ENCODE assay signal across 10 cellular contexts in genomic region chr1:110673805-110674336, GRCh38. TPM values are rescaled to one million over a fixed set of nuclear protein-coding genes. Genes with fewer than 3 reads are reported as not detected.
DNase-seq lines count a peak whose midpoint lies in the region; ATAC-seq, FAIRE-seq and TF ChIP-seq lines count a peak whose summit lies in the region.
"Had no signal": no experiment of that assay in that cellular context is flagged by ENCODE, and none has a peak within 500 bp of the region (broad histone marks: within the 10 kb centered on the region; RNA-seq: fewer than 3 reads in every experiment).

No MANE protein-coding gene starts in this region.

- H4K5ac ChIP-seq in H9 (ENCODE audit: insufficient read length, low read depth, low read length): no peak overlapping the region

- no peak overlapping the region for H2BK5ac ChIP-seq in H9 (ENCODE audit: insufficient read length, low read length)

- WGBS in H9 (ENCODE audit: extremely low coverage, insufficient read length, low lambda C conversion rate): no CpG with 5 or more reads among the region's 51 CpGs
- WGBS in small intestine, 3 donors: 26 to 49% (median 45%) methylated on average over 50 to 51 of the region's 51 CpGs

- H3K36me3 ChIP-seq in small intestine (ENCODE audit: control insufficient read depth in 2 of 2, insufficient read depth in 2 of 2, low read length in 2 of 2): no peaks in the 10 kb centered on the region

- peaks cover 9 to 13% of the 10 kb centered on the region in 2 experiments for H3K4me1 Mint-ChIP-seq in H9
- H3K4me1 Mint-ChIP-seq in activated CD8-positive, alpha-beta T cell treated with anti-CD3 and anti-CD28 coated beads, Interleukin-2, amount 10 ng/mL, durations not matched to agents 7 days and 5 days (ENCODE audit: low read depth): peaks cover 35% of the 10 kb centered on the region

- POLR2A ChIA-PET in activated CD8-positive, alpha-beta T cell treated with anti-CD3 and anti-CD28 coated beads, Interleukin-2, amount 10 ng/mL, durations not matched to agents 7 days and 5 days (lab: Charles Lee): interaction anchor here (1.0 to 7.0 kb wide), 14 partner anchors 13 to 335 kb away, joined by 3 to 118 read pairs (median 10); partner anchors contain the start of genes CD53 and RBM15
- POLR2A ChIA-PET in GM10248 (lab: Yijun Ruan, JAX): no interaction called here

- H2BK20ac ChIP-seq in H9 (ENCODE audit: low read depth, low read length, poor library complexity, severe bottlenecking): no peak overlapping the region

- CTCF ChIA-PET in activated CD8-positive, alpha-beta T cell treated with anti-CD3 and anti-CD28 coated beads, Interleukin-2, amount 10 ng/mL, durations not matched to agents 7 days and 5 days (lab: Charles Lee): interaction anchor here (1.1 to 8.4 kb wide), 15 partner anchors 26 to 201 kb away, joined by 3 to 60 read pairs (median 8); no protein-coding TSS in a partner anchor
- CTCF ChIA-PET in GM10248 (lab: Yijun Ruan, JAX): interaction anchor here (1.2 kb wide), 1 partner anchor 114 kb away, joined by 3 read pairs; no protein-coding TSS in a partner anchor

- H3K27me3 ChIP-seq in H9 (ENCODE audit: insufficient read depth, low read length) (peaks cover 30% of the 10 kb centered on the region), small intestine (ENCODE audit: control insufficient read depth in 2 of 2, insufficient read depth in 2 of 2, low read length in 2 of 2) (peaks cover 3 to 28% of the 10 kb centered on the region in 2 donors)

- peaks cover 7 to 9% of the 10 kb centered on the region in 2 experiments for H3K9me3 Mint-ChIP-seq in H9
- no peaks in the 10 kb centered on the region for H3K9me3 Mint-ChIP-seq in activated CD8-positive, alpha-beta T cell treated with anti-CD3 and anti-CD28 coated beads, Interleukin-2, amount 10 ng/mL, durations not matched to agents 7 days and 5 days (ENCODE audit: insufficient read depth)

- no peak overlapping the region for H2AFZ ChIP-seq in H9 (ENCODE audit: low read length)

- peak overlapping the region; percentile 49 for H3K4me2 ChIP-seq in H9 (ENCODE audit: insufficient read depth, insufficient read length, low read length)

- H2BK12ac ChIP-seq in H9 (ENCODE audit: insufficient read length, low read depth, low read length): no peak overlapping the region

- peak overlapping the region; percentile 42 to 61 for H3K4me3 ChIP-seq in small intestine (ENCODE audit: low read depth in 1 of 2, low read length in 2 of 2)

- H3K27ac Mint-ChIP-seq in H9: no peak overlapping the region
- peak overlapping the region; percentile 91 for H3K27ac Mint-ChIP-seq in activated CD8-positive, alpha-beta T cell treated with anti-CD3 and anti-CD28 coated beads, Interleukin-2, amount 10 ng/mL, durations not matched to agents 7 days and 5 days

- H3K9me3 ChIP-seq in H9 (ENCODE audit: control insufficient read depth, low read depth, low read length) (no peaks in the 10 kb centered on the region), small intestine (ENCODE audit: control insufficient read depth, low read depth) (no peaks in the 10 kb centered on the region)

- peaks cover 4 to 6% (median 6%) of the 10 kb centered on the region in 3 experiments; a peak in 5 of 7 replicates for H3K36me3 Mint-ChIP-seq in H9 (ENCODE audit: insufficient read depth in 1 of 3, low read depth in 3 of 3)
- H3K36me3 Mint-ChIP-seq in activated CD8-positive, alpha-beta T cell treated with anti-CD3 and anti-CD28 coated beads, Interleukin-2, amount 10 ng/mL, durations not matched to agents 7 days and 5 days (ENCODE audit: low read depth): peaks cover 47% of the 10 kb centered on the region

- H3K23ac ChIP-seq in H9 (ENCODE audit: insufficient read length, low read depth, low read length): no peak overlapping the region

- H2BK15ac ChIP-seq in H9 (ENCODE audit: low read depth, low read length): no peak overlapping the region

- H3K27ac ChIP-seq in H9 (ENCODE audit: insufficient read length, low read depth, low read length): no peak overlapping the region
- peak overlapping the region; percentile 27 to 70 for H3K27ac ChIP-seq in small intestine (ENCODE audit: low read depth in 1 of 2, low read length in 1 of 2)

- no peak for FAIRE-seq in small intestine (lab: Jason Lieb, UNC)

- DNase-seq in H9 (no peak), germinal center (ENCODE audit: low spot score) (peak; percentile 6), small intestine (no peak), SKM-1 treated with dmso at 0.1 percent for 144 hours (lab: John Stamatoyannopoulos, UW; ENCODE audit: unreplicated experiment) (no peak), NCI-H1092 (lab: John Stamatoyannopoulos, UW) (no peak), GM10248 (ENCODE audit: extremely low spot score) (no peak)
- DNase-seq in activated CD8-positive, alpha-beta T cell treated with anti-CD3 and anti-CD28 coated beads, Interleukin-2, amount 10 ng/mL, durations not matched to agents 7 days and 5 days: peak; percentile 43

- peak; percentile 3 for ATAC-seq in activated CD8-positive, alpha-beta T cell treated with anti-CD3 and anti-CD28 coated beads, Interleukin-2, amount 10 ng/mL, durations not matched to agents 7 days and 5 days
- ATAC-seq in HG02885 (IDR thresholded peaks at IDR 0.05; ENCODE audit: poor library complexity, unreplicated experiment): no peak

- H2AK5ac ChIP-seq in H9 (ENCODE audit: insufficient read length, low read length): no peak overlapping the region

- no peak overlapping the region for H4K8ac ChIP-seq in H9 (replicated peaks; ENCODE audit: insufficient read length, low read depth, low read length)

- no peaks in the 10 kb centered on the region for H4K20me1 ChIP-seq in H9 (ENCODE audit: control insufficient read depth, insufficient read depth, insufficient read length)

- TF ChIP-seq CTCF in H9 (conservative IDR thresholded peaks at IDR 0.05) (no peak), GM10248 (IDR thresholded peaks at IDR 0.05; ENCODE audit: control extremely low read depth, extremely low read depth, low read depth, missing control alignments) (no peak)

- peaks cover 14% of the 10 kb centered on the region for H3K23me2 ChIP-seq in H9 (ENCODE audit: insufficient read length, low read depth, low read length, poor library complexity, severe bottlenecking)

- H3K27me3 Mint-ChIP-seq in H9 (ENCODE audit: low read depth): peaks cover 80% of the 10 kb centered on the region
- H3K27me3 Mint-ChIP-seq in activated CD8-positive, alpha-beta T cell treated with anti-CD3 and anti-CD28 coated beads, Interleukin-2, amount 10 ng/mL, durations not matched to agents 7 days and 5 days (ENCODE audit: low read depth): no peaks in the 10 kb centered on the region

- no peaks in the 10 kb centered on the region for H3K79me1 ChIP-seq in H9 (ENCODE audit: insufficient read depth, low read depth, low read length, poor library complexity, severe bottlenecking)

- no peak overlapping the region for H4K91ac ChIP-seq in H9 (ENCODE audit: insufficient read length, low read depth, low read length)

- H3K18ac ChIP-seq in H9 (ENCODE audit: insufficient read length, low read depth, low read length): peak overlapping the region; percentile 27

- no peak overlapping the region for H3K56ac ChIP-seq in H9 (ENCODE audit: insufficient read length, low read depth, low read length)

- H3K4me1 ChIP-seq in H9 (ENCODE audit: insufficient read depth, low read length): peaks cover 4% of the 10 kb centered on the region
- no peaks in the 10 kb centered on the region for H3K4me1 ChIP-seq in small intestine (ENCODE audit: control insufficient read depth in 2 of 2, insufficient read depth in 1 of 2, low read depth in 1 of 2, low read length in 1 of 2)

- H3K9ac ChIP-seq in H9 (ENCODE audit: extremely low read depth, insufficient read length, low read length): no peak overlapping the region

- H3K4ac ChIP-seq in H9 (ENCODE audit: low read depth, low read length): no peak overlapping the region

- no peaks in the 10 kb centered on the region for H3K79me2 ChIP-seq in H9 (ENCODE audit: insufficient read depth, low read length)

- H3K14ac ChIP-seq in H9 (ENCODE audit: insufficient read depth, low read length): 0 out of 2 replicates have a peak overlapping the region, but pooled peaks have one; percentile 31

- H2BK120ac ChIP-seq in H9 (ENCODE audit: low read depth, low read length, poor library complexity, severe bottlenecking): no peak overlapping the region

- no peak overlapping the region for H3T11ph ChIP-seq in H9 (ENCODE audit: low read length)

- peak overlapping the region; percentile 55 to 79 for H3K4me3 Mint-ChIP-seq in H9
- peak overlapping the region; percentile 95 for H3K4me3 Mint-ChIP-seq in activated CD8-positive, alpha-beta T cell treated with anti-CD3 and anti-CD28 coated beads, Interleukin-2, amount 10 ng/mL, durations not matched to agents 7 days and 5 days

RNA-seq across cellular contexts. Expression of gene KCNA3, which starts 0.9 kb away (rescaled TPM):
- total RNA-seq in H9 (2021): 0.68 and 0.92 TPM in 2 replicates
- 10 to 100 TPM; 49.0 to 49.3 TPM for total RNA-seq in activated CD8-positive, alpha-beta T cell treated with anti-CD3 and anti-CD28 coated beads, Interleukin-2, amount 10 ng/mL, durations not matched to agents 7 days and 5 days
- polyA plus RNA-seq in small intestine: under 1 TPM in 2 of 3 donors, not detected in 1; 0.27 to 0.45 TPM
- total RNA-seq: glomerular endothelial cell, SK-MEL-5 had no signal

Comparison
In these comparisons a context has a peak if more than half of its experiments do, and no peak if none do; other contexts are left out.
1. DNase-seq: peak in activated CD8-positive, alpha-beta T cell treated with anti-CD3 and anti-CD28 coated beads, Interleukin-2, amount 10 ng/mL, durations not matched to agents 7 days and 5 days (single experiment) and germinal center (single experiment); none in H9 (single experiment), small intestine (single experiment), SKM-1 treated with dmso at 0.1 percent for 144 hours (single experiment), NCI-H1092 (single experiment) and GM10248 (single experiment).
2. RNA of gene KCNA3, which starts 0.9 kb away (total RNA-seq): 49.0 to 49.3 TPM in activated CD8-positive, alpha-beta T cell treated with anti-CD3 and anti-CD28 coated beads, Interleukin-2, amount 10 ng/mL, durations not matched to agents 7 days and 5 days; 0.68 to 0.92 TPM in H9; every median in the first group is over 10 times any median in the second.